1 cellular context compared by ENCODE assay signal in genomic region chr18:31825772-31826171, GRCh38.
TF ChIP-seq lines count a peak whose summit lies in the region.

No MANE protein-coding gene starts in this region.

TF ChIP-seq in H1, 55 proteins besides CTCF, POLR2A, EP300 and RAD21 (continued from another document):
- 0 out of 4 replicates have a peak, but pooled peaks of 1 of the 2 experiments have one; percentile 31 for TF ChIP-seq SIN3A (conservative IDR thresholded peaks at IDR 0.05 in 1 of 2, IDR thresholded peaks at IDR 0.05 in 1 of 2; ENCODE audit: low read depth in 1 of 2, low read length in 2 of 2)
- peak; percentile 49; the same call in 1 of the 2 replicates for TF ChIP-seq EGR1 (IDR thresholded peaks at IDR 0.05; ENCODE audit: borderline replicate concordance, low read depth, low read length)
- no peak for TF ChIP-seq USF2 (IDR thresholded peaks at IDR 0.05; ENCODE audit: low read length)
- TF ChIP-seq EZH2 (IDR thresholded peaks at IDR 0.05; ENCODE audit: low read depth, low read length, severe bottlenecking), result no peak
- 0 out of 2 replicates have a peak, but pooled peaks have one; percentile 25 for TF ChIP-seq YY1 (IDR thresholded peaks at IDR 0.05; ENCODE audit: low read depth, low read length)
- peak; percentile 92 for TF ChIP-seq MAX (IDR thresholded peaks at IDR 0.05)
- no peak for TF ChIP-seq SP4 (IDR thresholded peaks at IDR 0.05; ENCODE audit: low read length)
- TF ChIP-seq RBBP5 (IDR thresholded peaks at IDR 0.05; ENCODE audit: borderline replicate concordance, low read depth, low read length), result no peak
- TF ChIP-seq ATF3 (IDR thresholded peaks at IDR 0.05; ENCODE audit: insufficient read depth, low read depth, low read length), result no peak
- TF ChIP-seq POU5F1 (IDR thresholded peaks at IDR 0.05; ENCODE audit: low read depth, low read length), result peak; percentile 75; the same call in 1 of the 2 replicates
- TF ChIP-seq E2F6 (IDR thresholded peaks at IDR 0.05), result peak; percentile 73
- no peak for TF ChIP-seq HDAC6 (IDR thresholded peaks at IDR 0.05; ENCODE audit: low read depth, low read length)
- no peak for TF ChIP-seq CHD1 (IDR thresholded peaks at IDR 0.05; ENCODE audit: low read depth, low read length)
